Comparison of ENCODE assay signal across 2 cellular contexts in the genomic region with DNA sequence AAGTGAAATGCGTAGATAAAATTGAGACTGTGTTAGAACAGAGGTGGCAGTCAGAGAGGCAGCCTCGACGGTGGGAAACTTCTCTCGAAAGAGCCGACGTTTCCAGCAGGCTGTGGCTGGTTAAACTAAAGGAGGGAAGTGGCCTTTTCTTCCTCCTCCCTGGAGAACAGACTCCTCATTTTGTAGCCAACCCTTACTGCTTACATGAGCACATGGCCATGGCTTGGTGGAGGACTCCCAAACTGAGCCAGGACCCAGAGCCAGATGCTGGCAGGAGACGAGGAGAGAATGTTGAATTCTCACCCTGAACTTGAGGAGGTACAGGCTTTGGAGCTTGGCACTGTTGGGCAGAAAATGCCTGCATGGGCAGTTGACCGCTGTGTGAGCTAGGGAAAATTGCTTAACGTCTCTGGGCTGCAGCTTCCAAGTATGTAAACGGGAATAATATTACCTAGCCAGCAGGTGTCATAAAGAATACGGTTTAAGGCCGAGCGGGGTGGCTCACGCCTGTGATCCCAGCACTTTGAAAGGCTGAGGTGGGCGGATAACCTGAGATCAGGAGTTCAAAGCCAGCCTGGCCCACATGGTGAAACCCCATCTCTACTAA.
TF ChIP-seq lines count a peak whose summit lies in the region.

No MANE protein-coding gene starts in this region.

TF ChIP-seq in HepG2, 621 proteins besides CTCF, POLR2A, EP300 and RAD21:
- peak; percentile 95 for TF ChIP-seq ZNF768 (CRISPR knock-in tag; IDR thresholded peaks at IDR 0.05)
- no peak for TF ChIP-seq SNRNP70 (IDR thresholded peaks at IDR 0.05; ENCODE audit: low read depth, low read length)

TF ChIP-seq in K562, 482 proteins besides CTCF, POLR2A, EP300 and RAD21:
- TF ChIP-seq ZFP36 (IDR thresholded peaks at IDR 0.05; ENCODE audit: low read depth, low read length, partially characterized antibody), result peak; percentile 64
- no peak for TF ChIP-seq GTF2A2 (tag; IDR thresholded peaks at IDR 0.05)
- TF ChIP-seq BCOR (IDR thresholded peaks at IDR 0.05), result peak; percentile 81
- no peak for TF ChIP-seq ESRRA (IDR thresholded peaks at IDR 0.05; ENCODE audit: borderline replicate concordance, low read depth)
- TF ChIP-seq ZNF668 (CRISPR knock-in tag; IDR thresholded peaks at IDR 0.05), result no peak
- no peak for TF ChIP-seq MTA3 (IDR thresholded peaks at IDR 0.05; ENCODE audit: borderline replicate concordance)
- TF ChIP-seq RBM25 (IDR thresholded peaks at IDR 0.05; ENCODE audit: low read depth, low read length, severe bottlenecking), result peak; percentile 82
